ENCODE assay signal across 8 cellular contexts in genomic region chr20:45450097-45450818, GRCh38. TPM values are rescaled to one million over a fixed set of nuclear protein-coding genes. Genes with fewer than 3 reads are reported as not detected.
DNase-seq lines count a peak whose midpoint lies in the region; ATAC-seq and TF ChIP-seq lines count a peak whose summit lies in the region.

No MANE protein-coding gene starts in this region.

- H3K4me2 ChIP-seq in SK-N-SH (no peak overlapping the region), parathyroid adenoma (ENCODE audit: low read length) (no peak overlapping the region)

- no peak overlapping the region for H2AFZ ChIP-seq in SK-N-SH (ENCODE audit: low read depth)
- H2AFZ ChIP-seq in parathyroid adenoma: no peak overlapping the region

- ATAC-seq in HG03175 (IDR thresholded peaks at IDR 0.05; ENCODE audit: unreplicated experiment): no peak

- POLR2A ChIA-PET in SK-N-SH (lab: Yijun Ruan, JAX): no interaction called here

- no peak overlapping the region for H3K9ac ChIP-seq in SK-N-SH
- no peak overlapping the region for H3K9ac ChIP-seq in parathyroid adenoma

- no peak overlapping the region for H3K4me3 ChIP-seq in SK-N-SH (ENCODE audit: low read depth in 2 of 2, low read length in 1 of 2)
- H3K4me3 ChIP-seq in fibroblast of the aortic adventitia (ENCODE audit: low read depth, low read length): no peak overlapping the region
- no peak overlapping the region for H3K4me3 ChIP-seq in parathyroid adenoma (ENCODE audit: low read depth, low read length)

- H3F3A ChIP-seq in SK-N-SH (replicated peaks; ENCODE audit: insufficient read depth): no peaks in the 10 kb centered on the region

- peak; percentile 33 for DNase-seq in NCI-H345 (lab: John Stamatoyannopoulos, UW)
- no peak for DNase-seq in NCI-H345 treated with DMSO at 0.1 percent for 48 hours (lab: John Stamatoyannopoulos, UW; ENCODE audit: unreplicated experiment)
- DNase-seq in LHCN-M2 (ENCODE audit: low read depth): peak; percentile 54
- DNase-seq in SK-N-SH: peak; percentile 41
- DNase-seq in fibroblast of the aortic adventitia (ENCODE audit: low read depth): peak; percentile 72
- no peak for DNase-seq in GM19240 (ENCODE audit: insufficient read length, low spot score)

- H3K36me3 ChIP-seq in SK-N-SH (replicated peaks in 1 of 2; ENCODE audit: control insufficient read depth in 1 of 2, insufficient read depth in 2 of 2, low read length in 1 of 2) (no peaks in the 10 kb centered on the region), parathyroid adenoma (ENCODE audit: control insufficient read depth, insufficient read depth, low read length) (no peaks in the 10 kb centered on the region)

- no peaks in the 10 kb centered on the region for H3K9me3 ChIP-seq in SK-N-SH
- no peaks in the 10 kb centered on the region for H3K9me3 ChIP-seq in parathyroid adenoma (ENCODE audit: control insufficient read depth, low read length)

- TF ChIP-seq EP300 in SK-N-SH (IDR thresholded peaks at IDR 0.05; ENCODE audit: borderline replicate concordance in 1 of 2, low read depth in 1 of 2, low read length in 1 of 2): no peak

- no peak overlapping the region for H3K27ac ChIP-seq in SK-N-SH (ENCODE audit: low read depth in 2 of 2, low read length in 1 of 2)
- H3K27ac ChIP-seq in parathyroid adenoma: no peak overlapping the region

- TF ChIP-seq CTCF in SK-N-SH (IDR thresholded peaks at IDR 0.05) (peak; percentile 71), fibroblast of the aortic adventitia (IDR thresholded peaks at IDR 0.05; ENCODE audit: insufficient read depth, low read length) (peak; percentile 59), parathyroid adenoma (IDR thresholded peaks at IDR 0.05) (peak; percentile 55)

- 54% methylated on average over 5 of the region's 5 CpGs for WGBS in SK-N-SH (ENCODE audit: low lambda C conversion rate)

- peak; percentile 63 for TF ChIP-seq RAD21 in SK-N-SH (IDR thresholded peaks at IDR 0.05; ENCODE audit: low read length)

- H3K4me1 ChIP-seq in SK-N-SH (ENCODE audit: control insufficient read depth in 1 of 2, insufficient read depth in 2 of 2, low read depth in 1 of 2, low read length in 1 of 2): no peaks in the 10 kb centered on the region
- no peaks in the 10 kb centered on the region for H3K4me1 ChIP-seq in parathyroid adenoma

- CTCF ChIA-PET in SK-N-SH (lab: Yijun Ruan, JAX): interaction anchor here (0.6 to 5.7 kb wide), 30 partner anchors 8 to 354 kb away, joined by 3 to 56 read pairs (median 4); partner anchors contain the start of genes PIGT, RBPJL and SYS1

- no peaks in the 10 kb centered on the region for H4K20me1 ChIP-seq in SK-N-SH (ENCODE audit: insufficient read depth)

- H3K27me3 ChIP-seq in SK-N-SH (ENCODE audit: insufficient read depth) (peaks cover 17% of the 10 kb centered on the region; the same call in 1 of the 2 replicates), parathyroid adenoma (ENCODE audit: control insufficient read depth, insufficient read depth, low read length) (no peaks in the 10 kb centered on the region)

- H3K79me2 ChIP-seq in SK-N-SH (ENCODE audit: insufficient read depth) (no peaks in the 10 kb centered on the region), parathyroid adenoma (no peaks in the 10 kb centered on the region)

- H3K9me2 ChIP-seq in SK-N-SH: no peaks in the 10 kb centered on the region

TF ChIP-seq in SK-N-SH, 30 proteins besides CTCF, POLR2A, EP300 and RAD21:
- TF ChIP-seq SMC3 (IDR thresholded peaks at IDR 0.05; ENCODE audit: low read depth, low read length) (peak; percentile 33), GATA2 (CRISPR knock-in tag; IDR thresholded peaks at IDR 0.05) (no peak)

RNA-seq across cellular contexts. Expression of gene WFDC2, which starts 19.3 kb away (rescaled TPM):
- total RNA-seq in LHCN-M2 (2014; rRNA removed): not detected in 2 replicates
- 0.11 TPM for polyA plus RNA-seq in LHCN-M2 (2012)
- polyA plus RNA-seq in SK-N-SH (2012; rRNA removed): 0.21 TPM in 1 of 2 replicates, not detected in the other
- polyA plus RNA-seq in SK-N-SH (2012; cell fraction: cytosol; rRNA removed): 0.09 and 0.13 TPM in 2 replicates
- polyA plus RNA-seq in SK-N-SH (2012; cell fraction: nucleus; rRNA removed): not detected in 2 replicates
- not detected in 2 replicates for total RNA-seq in fibroblast of the aortic adventitia (ENCODE audit: low replicate concordance)

RNA-seq across cellular contexts. Expression of gene PIGT, which starts 34.3 kb away (rescaled TPM):
- 104 and 118 TPM in 2 replicates for total RNA-seq in LHCN-M2 (2014; rRNA removed)
- polyA plus RNA-seq in LHCN-M2 (2012): 94.9 TPM
- polyA plus RNA-seq in SK-N-SH (2012; rRNA removed): 144 and 149 TPM in 2 replicates
- polyA plus RNA-seq in SK-N-SH (2012; cell fraction: cytosol; rRNA removed): 76.4 and 109 TPM in 2 replicates
- 87.9 and 103 TPM in 2 replicates for polyA plus RNA-seq in SK-N-SH (2012; cell fraction: nucleus; rRNA removed)
- total RNA-seq in fibroblast of the aortic adventitia (ENCODE audit: low replicate concordance): 19.9 and 67.4 TPM in 2 replicates

RNA-seq across cellular contexts. Expression of gene DBNDD2, which starts 42.2 kb away (rescaled TPM):
- total RNA-seq in LHCN-M2 (2014; rRNA removed): 0.29 and 1.3 TPM in 2 replicates
- 4.5 TPM for polyA plus RNA-seq in LHCN-M2 (2012)
- 22.4 and 24.5 TPM in 2 replicates for polyA plus RNA-seq in SK-N-SH (2012; rRNA removed)
- 19.1 and 21.5 TPM in 2 replicates for polyA plus RNA-seq in SK-N-SH (2012; cell fraction: cytosol; rRNA removed)
- polyA plus RNA-seq in SK-N-SH (2012; cell fraction: nucleus; rRNA removed): 12.6 and 14.5 TPM in 2 replicates
- 1.3 and 4.6 TPM in 2 replicates for total RNA-seq in fibroblast of the aortic adventitia (ENCODE audit: low replicate concordance)

Comparison
In these comparisons a context has a peak if more than half of its experiments do, and no peak if none do; other contexts are left out.
1. DNase-seq: peak in NCI-H345 (single experiment), LHCN-M2 (single experiment), SK-N-SH (single experiment) and fibroblast of the aortic adventitia (single experiment); none in NCI-H345 treated with DMSO at 0.1 percent for 48 hours (single experiment) and GM19240 (single experiment).
2. Peak in every context shown above with its lines, with median percentiles within 50 percentile points of each other: CTCF ChIP-seq.